3 cellular contexts compared by ENCODE assay signal in genomic region chr2:208278549-208278948, GRCh38.
TF ChIP-seq lines count a peak whose summit lies in the region.

No MANE protein-coding gene starts in this region.

TF ChIP-seq in SK-N-SH treated with all-trans-retinoic acid at 6 μM for 48 hours, 23 proteins besides CTCF, POLR2A, EP300 and RAD21:
- peak; percentile 89 for TF ChIP-seq ZNF8 (CRISPR knock-in tag; IDR thresholded peaks at IDR 0.05)
- no peak for TF ChIP-seq ZFP3 (CRISPR knock-in tag; IDR thresholded peaks at IDR 0.05)

TF ChIP-seq in SK-N-SH, 30 proteins besides CTCF, POLR2A, EP300 and RAD21:
- TF ChIP-seq CHD2 (IDR thresholded peaks at IDR 0.05; ENCODE audit: low read length, partially characterized antibody) (no peak), RFX5 (IDR thresholded peaks at IDR 0.05; ENCODE audit: low read length) (no peak), IRF3 (IDR thresholded peaks at IDR 0.05; ENCODE audit: low read depth, low read length) (no peak), FOXJ3 (CRISPR knock-in tag; IDR thresholded peaks at IDR 0.05) (no peak), GATA2 (CRISPR knock-in tag; IDR thresholded peaks at IDR 0.05) (no peak), TCF12 (IDR thresholded peaks at IDR 0.05) (no peak), TAF1 (IDR thresholded peaks at IDR 0.05; ENCODE audit: borderline replicate concordance, low read depth, low read length) (no peak), NFIC (IDR thresholded peaks at IDR 0.05; ENCODE audit: borderline replicate concordance) (no peak), RCOR1 (IDR thresholded peaks at IDR 0.05; ENCODE audit: low read length) (no peak), FOXM1 (IDR thresholded peaks at IDR 0.05; ENCODE audit: low read depth) (no peak), TEAD4 (IDR thresholded peaks at IDR 0.05; ENCODE audit: borderline replicate concordance, insufficient read depth) (no peak), MXI1 (IDR thresholded peaks at IDR 0.05; ENCODE audit: low read depth, low read length) (no peak), NRF1 (IDR thresholded peaks at IDR 0.05; ENCODE audit: low read depth, low read length) (no peak), GABPA (IDR thresholded peaks at IDR 0.05; ENCODE audit: low read depth) (no peak), USF1 (IDR thresholded peaks at IDR 0.05; ENCODE audit: borderline replicate concordance, low read depth) (no peak), SMC3 (IDR thresholded peaks at IDR 0.05; ENCODE audit: low read depth, low read length) (no peak), SIN3A (IDR thresholded peaks at IDR 0.05; ENCODE audit: borderline replicate concordance, low read depth, low read length) (no peak)

TF ChIP-seq in K562, 482 proteins besides CTCF, POLR2A, EP300 and RAD21:
- no peak for TF ChIP-seq ZNF79 (CRISPR knock-in tag; IDR thresholded peaks at IDR 0.05; ENCODE audit: low read depth)
- TF ChIP-seq SMAD2 (IDR thresholded peaks at IDR 0.05; ENCODE audit: low read depth, low read length) = no peak
- TF ChIP-seq ZNF589 (CRISPR knock-in tag; IDR thresholded peaks at IDR 0.05; ENCODE audit: low read depth) = no peak
- no peak for TF ChIP-seq ZNF76 (CRISPR knock-in tag; IDR thresholded peaks at IDR 0.05; ENCODE audit: borderline replicate concordance)
- TF ChIP-seq PBX2 (CRISPR knock-in tag; IDR thresholded peaks at IDR 0.05; ENCODE audit: low read depth) = no peak
- no peak for TF ChIP-seq PBX2 (tag; conservative IDR thresholded peaks at IDR 0.05; ENCODE audit: low read depth)
- TF ChIP-seq ELK1 (CRISPR knock-in tag; IDR thresholded peaks at IDR 0.05) = no peak
- no peak for TF ChIP-seq TARDBP (IDR thresholded peaks at IDR 0.05)
- peak; percentile 74 for TF ChIP-seq ZNF146 (CRISPR knock-in tag; IDR thresholded peaks at IDR 0.05; ENCODE audit: unreplicated experiment)
